1 cellular context compared by ENCODE assay signal in genomic region chr10:97542169-97543024, GRCh38.
TF ChIP-seq lines count a peak whose summit lies in the region.

No MANE protein-coding gene starts in this region.

TF ChIP-seq in liver, 16 proteins besides CTCF, POLR2A, EP300 and RAD21 (continued from another document):
- TF ChIP-seq REST (IDR thresholded peaks at IDR 0.05) = no peak
- no peak for TF ChIP-seq FOXA2 (IDR thresholded peaks at IDR 0.05)
- TF ChIP-seq TAF1 (conservative IDR thresholded peaks at IDR 0.05) = no peak
- no peak for TF ChIP-seq RXRA (IDR thresholded peaks at IDR 0.05)
- no peak for TF ChIP-seq SP1 (IDR thresholded peaks at IDR 0.05)
